Comparison of ENCODE assay signal across 21 cellular contexts in the genomic region with DNA sequence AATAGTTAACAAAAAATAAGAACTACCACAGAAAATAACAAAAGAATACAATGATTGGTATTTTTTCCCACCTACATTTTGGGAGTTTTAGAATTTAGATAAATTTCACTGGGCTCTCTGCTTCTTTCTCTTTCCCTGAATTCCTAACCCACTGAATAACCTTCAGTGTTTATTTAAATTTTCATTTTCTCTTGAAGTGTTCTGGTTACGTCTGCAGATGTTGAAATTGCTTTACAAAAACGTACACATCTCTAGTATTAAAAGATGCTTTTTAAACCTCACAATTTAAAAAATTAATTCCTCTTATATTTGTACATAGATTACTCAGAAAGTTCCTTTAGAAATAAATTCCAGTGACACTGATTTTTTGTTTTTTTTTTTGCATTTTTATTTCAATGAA.
"Had no signal": no experiment of that assay in that cellular context is flagged by ENCODE, and none has a peak within 500 bp of the region (broad histone marks: within the 10 kb centered on the region; RNA-seq: fewer than 3 reads in every experiment).

No MANE protein-coding gene starts in this region.

- H3K36me3 Mint-ChIP-seq: memory B cell; naive B cell; natural killer cell treated with Interleukin-12 subunit alpha and Interleukin-12 subunit beta and Interleukin-15 and Interleukin-18, amount 100 ng/mL, for 72 hours had no signal

- H3K4me3 Mint-ChIP-seq: memory B cell; naive B cell; natural killer cell treated with Interleukin-12 subunit alpha and Interleukin-12 subunit beta and Interleukin-15 and Interleukin-18, amount 100 ng/mL, for 72 hours; neural crest cell; stimulated activated naive CD8-positive, alpha-beta T cell treated with anti-CD3 and anti-CD28 coated beads, Interleukin-15, amount 100 ng/mL, for 72 hours had no signal

- H3K9me3 Mint-ChIP-seq: memory B cell; naive B cell; natural killer cell treated with Interleukin-12 subunit alpha and Interleukin-12 subunit beta and Interleukin-15 and Interleukin-18, amount 100 ng/mL, for 72 hours; neural crest cell; stimulated activated naive CD8-positive, alpha-beta T cell treated with anti-CD3 and anti-CD28 coated beads, Interleukin-15, amount 100 ng/mL, for 72 hours had no signal

- ATAC-seq: left lobe of liver; natural killer cell treated with Interleukin-12 subunit alpha and Interleukin-12 subunit beta and Interleukin-15 and Interleukin-18, amount 100 ng/mL, for 72 hours; right lobe of liver; stimulated activated naive CD8-positive, alpha-beta T cell treated with anti-CD3 and anti-CD28 coated beads, Interleukin-15, amount 100 ng/mL, for 72 hours; upper lobe of right lung had no signal

- DNase-seq: cortex of kidney; dorsolateral prefrontal cortex; effector CD4-positive, alpha-beta T cell; head of caudate nucleus; kidney; naive B cell; right lobe of liver; stimulated activated CD4-positive, alpha-beta T cell treated with anti-CD3 and anti-CD28 coated beads, Interleukin-12 subunit alpha, Interleukin-12 subunit beta, amount 100 ng/mL, for 4 hours; stimulated activated CD4-positive, alpha-beta T cell treated with anti-CD3 and anti-CD28 coated beads, Interleukin-1b, Interleukin-23, amount 100 ng/mL, for 48 hours; stimulated activated CD4-positive, alpha-beta T cell treated with anti-CD3 and anti-CD28 coated beads, Interleukin-4, amount 100 ng/mL, for 1 hour; stimulated activated CD8-positive, alpha-beta memory T cell treated with anti-CD3 and anti-CD28 coated beads, Interleukin-4, amount 100 ng/mL, for 48 hours; stimulated activated naive CD4-positive, alpha-beta T cell; stimulated activated naive CD8-positive, alpha-beta T cell treated with anti-CD3 and anti-CD28 coated beads, Interleukin-15, amount 100 ng/mL, for 72 hours; transverse colon; upper lobe of right lung; uterus had no signal

- H3K4me1 Mint-ChIP-seq: memory B cell; naive B cell; neural crest cell; stimulated activated naive CD8-positive, alpha-beta T cell treated with anti-CD3 and anti-CD28 coated beads, Interleukin-15, amount 100 ng/mL, for 72 hours had no signal

- H3K27me3 Mint-ChIP-seq: memory B cell; progenitor cell of endocrine pancreas; stimulated activated naive CD8-positive, alpha-beta T cell treated with anti-CD3 and anti-CD28 coated beads, Interleukin-15, amount 100 ng/mL, for 72 hours had no signal
